ENCODE assay signal across 9 cellular contexts in genomic region chr11:25941353-25941752, GRCh38.
"Had no signal": no experiment of that assay in that cellular context is flagged by ENCODE, and none has a peak within 500 bp of the region (broad histone marks: within the 10 kb centered on the region; RNA-seq: fewer than 3 reads in every experiment).

No MANE protein-coding gene starts in this region.

- H3K27ac Mint-ChIP-seq: GM23338, H9, HFFc6 had no signal

- H3K27ac ChIP-seq: GM23248 had no signal

- DNase-seq: GM23248, GOT3, H7, H9, HCEC 1CT, HFFc6 had no signal

- H3K9me3 ChIP-seq: HAP-1 had no signal

- ATAC-seq: GM23338, HCT116 had no signal

- H3K36me3 ChIP-seq: HAP-1 had no signal

- H3K4me3 Mint-ChIP-seq: GM23338, H9, HFFc6 had no signal

- H3K9me3 Mint-ChIP-seq: GM23338, H9 had no signal

- H3K4me1 ChIP-seq: HAP-1 had no signal

- H3K4me3 ChIP-seq: GM23248, GM23338, HAP-1 had no signal
